Comparison of ENCODE assay signal across 33 cellular contexts in genomic region chr22:30718938-30719337, GRCh38.
"Had no signal": no experiment of that assay in that cellular context is flagged by ENCODE, and none has a peak within 500 bp of the region (broad histone marks: within the 10 kb centered on the region; RNA-seq: fewer than 3 reads in every experiment).

No MANE protein-coding gene starts in this region.

- H3K36me3 ChIP-seq: neutrophil, ovary, sigmoid colon, thyroid gland, upper lobe of right lung had no signal

- H3K27ac ChIP-seq: neutrophil, ovary, psoas muscle, sigmoid colon, thyroid gland, upper lobe of right lung had no signal

- H3K27ac Mint-ChIP-seq: activated CD4-positive, alpha-beta T cell treated with anti-CD3 and anti-CD28 coated beads for 36 hours; activated CD8-positive, alpha-beta memory T cell treated with anti-CD3 and anti-CD28 coated beads, Interleukin-2, amount 10 ng/mL, durations not matched to agents 7 days and 5 days; activated CD8-positive, alpha-beta T cell treated with anti-CD3 and anti-CD28 coated beads, Interleukin-2, amount 10 ng/mL, durations not matched to agents 7 days and 5 days; activated naive CD4-positive, alpha-beta T cell treated with anti-CD3 and anti-CD28 coated beads for 36 hours; activated naive CD8-positive, alpha-beta T cell treated with anti-CD3 and anti-CD28 coated beads for 36 hours; activated T-cell treated with anti-CD3 and anti-CD28 coated beads, Interleukin-2, amount 50 U/mL, for 72 hours; effector memory CD8-positive, alpha-beta T cell; nephron; stimulated activated memory B cell treated with anti-CD40 and anti-IgM and Interleukin-4, amounts not matched to agents 10 μg/mL and 1 μg/mL and 100 μg/mL, for 72 hours had no signal

- H3K4me3 Mint-ChIP-seq: activated CD4-positive, alpha-beta T cell treated with anti-CD3 and anti-CD28 coated beads for 36 hours; activated CD8-positive, alpha-beta memory T cell treated with anti-CD3 and anti-CD28 coated beads, Interleukin-2, amount 10 ng/mL, durations not matched to agents 7 days and 5 days; activated CD8-positive, alpha-beta T cell treated with anti-CD3 and anti-CD28 coated beads, Interleukin-2, amount 10 ng/mL, durations not matched to agents 7 days and 5 days; activated naive CD4-positive, alpha-beta T cell treated with anti-CD3 and anti-CD28 coated beads for 36 hours; activated naive CD8-positive, alpha-beta T cell treated with anti-CD3 and anti-CD28 coated beads for 36 hours; activated T-cell treated with anti-CD3 and anti-CD28 coated beads, Interleukin-2, amount 50 U/mL, for 72 hours; effector memory CD8-positive, alpha-beta T cell; nephron; stimulated activated memory B cell treated with anti-CD40 and anti-IgM and Interleukin-4, amounts not matched to agents 10 μg/mL and 1 μg/mL and 100 μg/mL, for 72 hours; stimulated activated naive CD8-positive, alpha-beta T cell treated with anti-CD3 and anti-CD28 coated beads, Interleukin-15, amount 100 ng/mL, for 72 hours had no signal

- DNase-seq: activated CD4-positive, alpha-beta T cell treated with anti-CD3 and anti-CD28 coated beads for 36 hours; activated CD4-positive, CD25-positive, alpha-beta regulatory T cell; activated CD8-positive, alpha-beta memory T cell treated with anti-CD3 and anti-CD28 coated beads, Interleukin-2, amount 10 ng/mL, durations not matched to agents 7 days and 5 days; activated CD8-positive, alpha-beta T cell treated with anti-CD3 and anti-CD28 coated beads, Interleukin-2, amount 10 ng/mL, durations not matched to agents 7 days and 5 days; activated naive CD4-positive, alpha-beta T cell treated with anti-CD3 and anti-CD28 coated beads for 36 hours; activated naive CD8-positive, alpha-beta T cell treated with anti-CD3 and anti-CD28 coated beads for 36 hours; activated T-cell treated with anti-CD3 and anti-CD28 coated beads for 4 hours; activated T-cell treated with anti-CD3 and anti-CD28 coated beads, Interleukin-2, amount 50 U/mL, for 72 hours; amniotic stem cell; caudate nucleus; cortex of kidney; effector memory CD8-positive, alpha-beta T cell; foreskin fibroblast; hippocampal formation; left cardiac atrium; left ventricle myocardium superior; ovary; psoas muscle; sigmoid colon; small intestine; stimulated activated CD4-positive, alpha-beta T cell treated with anti-CD3 and anti-CD28 coated beads, Interleukin-4, amount 100 ng/mL, for 4 hours; stimulated activated CD8-positive, alpha-beta memory T cell treated with anti-CD3 and anti-CD28 coated beads, Interleukin-4, amount 100 ng/mL, for 48 hours; stimulated activated naive CD8-positive, alpha-beta T cell treated with anti-CD3 and anti-CD28 coated beads, Interleukin-15, amount 100 ng/mL, for 72 hours; substantia nigra; T-helper 2 cell; thyroid gland; upper lobe of right lung had no signal

- FAIRE-seq: astrocyte, endothelial cell of umbilical vein, keratinocyte, small intestine had no signal

- H3K4me1 Mint-ChIP-seq: activated CD8-positive, alpha-beta memory T cell treated with anti-CD3 and anti-CD28 coated beads, Interleukin-2, amount 10 ng/mL, durations not matched to agents 7 days and 5 days; nephron; stimulated activated memory B cell treated with anti-CD40 and anti-IgM and Interleukin-4, amounts not matched to agents 10 μg/mL and 1 μg/mL and 100 μg/mL, for 72 hours; stimulated activated naive CD8-positive, alpha-beta T cell treated with anti-CD3 and anti-CD28 coated beads, Interleukin-15, amount 100 ng/mL, for 72 hours had no signal

- ATAC-seq: activated CD4-positive, alpha-beta T cell treated with anti-CD3 and anti-CD28 coated beads for 36 hours; activated CD8-positive, alpha-beta memory T cell treated with anti-CD3 and anti-CD28 coated beads, Interleukin-2, amount 10 ng/mL, durations not matched to agents 7 days and 5 days; activated CD8-positive, alpha-beta T cell treated with anti-CD3 and anti-CD28 coated beads, Interleukin-2, amount 10 ng/mL, durations not matched to agents 7 days and 5 days; activated T-cell treated with anti-CD3 and anti-CD28 coated beads, Interleukin-2, amount 50 U/mL, for 72 hours; effector memory CD8-positive, alpha-beta T cell; left cardiac atrium; left ventricle myocardium superior; psoas muscle; stimulated activated memory B cell treated with anti-CD40 and anti-IgM and Interleukin-4, amounts not matched to agents 10 μg/mL and 1 μg/mL and 100 μg/mL, for 72 hours; stimulated activated naive CD8-positive, alpha-beta T cell treated with anti-CD3 and anti-CD28 coated beads, Interleukin-15, amount 100 ng/mL, for 72 hours; upper lobe of right lung had no signal

- H3K36me3 Mint-ChIP-seq: activated naive CD8-positive, alpha-beta T cell treated with anti-CD3 and anti-CD28 coated beads for 36 hours; stimulated activated memory B cell treated with anti-CD40 and anti-IgM and Interleukin-4, amounts not matched to agents 10 μg/mL and 1 μg/mL and 100 μg/mL, for 72 hours had no signal

- H3K27me3 Mint-ChIP-seq: activated CD4-positive, alpha-beta T cell treated with anti-CD3 and anti-CD28 coated beads for 36 hours; activated CD8-positive, alpha-beta memory T cell treated with anti-CD3 and anti-CD28 coated beads, Interleukin-2, amount 10 ng/mL, durations not matched to agents 7 days and 5 days; activated naive CD8-positive, alpha-beta T cell treated with anti-CD3 and anti-CD28 coated beads for 36 hours; effector memory CD8-positive, alpha-beta T cell; stimulated activated naive CD8-positive, alpha-beta T cell treated with anti-CD3 and anti-CD28 coated beads, Interleukin-15, amount 100 ng/mL, for 72 hours had no signal

- H3K4me1 ChIP-seq: sigmoid colon, thyroid gland, upper lobe of right lung had no signal

- H3K27me3 ChIP-seq: neutrophil, ovary, sigmoid colon, thyroid gland, upper lobe of right lung had no signal

- H3K4me3 ChIP-seq: ovary, psoas muscle, sigmoid colon, thyroid gland, upper lobe of right lung had no signal

- H3K9me3 Mint-ChIP-seq: activated naive CD4-positive, alpha-beta T cell treated with anti-CD3 and anti-CD28 coated beads for 36 hours; activated naive CD8-positive, alpha-beta T cell treated with anti-CD3 and anti-CD28 coated beads for 36 hours; activated T-cell treated with anti-CD3 and anti-CD28 coated beads, Interleukin-2, amount 50 U/mL, for 72 hours; effector memory CD8-positive, alpha-beta T cell; nephron; stimulated activated memory B cell treated with anti-CD40 and anti-IgM and Interleukin-4, amounts not matched to agents 10 μg/mL and 1 μg/mL and 100 μg/mL, for 72 hours; stimulated activated naive CD8-positive, alpha-beta T cell treated with anti-CD3 and anti-CD28 coated beads, Interleukin-15, amount 100 ng/mL, for 72 hours had no signal

- H3K9me3 ChIP-seq: neutrophil, ovary, psoas muscle, sigmoid colon, thyroid gland, upper lobe of right lung had no signal
